ENCODE assay signal across 28 cellular contexts in the genomic region with DNA sequence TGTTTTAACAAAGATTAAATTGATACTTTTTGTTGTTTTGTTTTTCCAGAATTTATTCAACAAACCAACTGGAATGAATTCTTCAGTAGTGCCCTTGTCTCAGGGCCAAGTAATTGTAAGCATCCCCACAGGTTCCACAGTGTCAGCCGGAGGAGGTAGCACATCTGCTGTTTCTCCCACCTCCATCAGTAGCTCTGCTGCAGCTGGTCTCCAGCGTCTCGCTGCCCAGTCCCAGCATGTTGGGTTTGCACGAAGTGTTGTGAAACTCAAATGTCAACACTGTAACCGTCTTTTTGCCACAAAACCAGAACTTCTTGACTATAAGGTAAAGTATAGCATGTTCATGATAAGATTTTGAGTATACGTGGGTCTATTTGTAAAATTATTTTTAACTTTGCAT.
"Had no signal": no experiment of that assay in that cellular context is flagged by ENCODE, and none has a peak within 500 bp of the region (broad histone marks: within the 10 kb centered on the region; RNA-seq: fewer than 3 reads in every experiment).

No MANE protein-coding gene starts in this region.

- DNase-seq: activated CD4-positive, alpha-beta T cell treated with anti-CD3 and anti-CD28 coated beads, Interleukin-2, amount 50 U/mL, for 4 hours; activated CD8-positive, alpha-beta memory T cell treated with anti-CD3 and anti-CD28 coated beads for 24 hours; activated CD8-positive, alpha-beta memory T cell treated with anti-CD3 and anti-CD28 coated beads, Interleukin-2, amount 50 U/mL, for 4 hours; activated naive CD4-positive, alpha-beta T cell; activated T-cell treated with anti-CD3 and anti-CD28 coated beads, Interleukin-2, amount 50 U/mL, for 4 hours; adrenal gland; effector memory CD4-positive, alpha-beta T cell; foreskin melanocyte; immature natural killer cell; naive thymus-derived CD8-positive, alpha-beta T cell; psoas muscle; right cardiac atrium; stimulated activated CD4-positive, alpha-beta T cell treated with anti-CD3 and anti-CD28 coated beads, Interleukin-4, amount 100 ng/mL, for 24 hours; stimulated activated naive CD8-positive, alpha-beta T cell treated with anti-CD3 and anti-CD28 coated beads, Interleukin-15, Interleukin-2, amounts not matched to agents 100 U/mL and 50 U/mL, for 24 hours; upper lobe of left lung; WERI-Rb-1 had no signal

- H3K27me3 Mint-ChIP-seq: activated naive CD8-positive, alpha-beta T cell; central memory CD8-positive, alpha-beta T cell; naive thymus-derived CD8-positive, alpha-beta T cell had no signal

- H3K27me3 ChIP-seq: adrenal gland, breast epithelium, hepatocyte, neural progenitor cell, upper lobe of left lung had no signal

- FAIRE-seq: colon, endothelial cell of umbilical vein had no signal

- H3K27ac ChIP-seq: adrenal gland, breast epithelium, hepatocyte, neural progenitor cell, psoas muscle, upper lobe of left lung, WERI-Rb-1 had no signal

- ATAC-seq: activated T-cell treated with anti-CD3 and anti-CD28 coated beads, Interleukin-2, amount 50 U/mL, for 4 hours; esophagus mucosa; left lobe of liver; naive thymus-derived CD8-positive, alpha-beta T cell; psoas muscle; right cardiac atrium; stimulated activated naive CD8-positive, alpha-beta T cell treated with anti-CD3 and anti-CD28 coated beads, Interleukin-15, Interleukin-2, amounts not matched to agents 100 U/mL and 50 U/mL, for 24 hours had no signal

- H3K27ac Mint-ChIP-seq: activated naive CD8-positive, alpha-beta T cell; activated T-helper 2 cell treated with anti-CD3 and anti-CD28 coated beads, Interferon-gamma antibody, Interleukin-2, Interleukin-4, amounts not matched to agents 10 μg/mL and 5 μg/mL and 100 μg/mL, durations not matched to agents 14 hours and 24 hours and 36 hours; immature natural killer cell; mesothelial cell of epicardium; neural progenitor cell had no signal

- H3K4me1 Mint-ChIP-seq: central memory CD8-positive, alpha-beta T cell; immature natural killer cell; mesothelial cell of epicardium; neural progenitor cell had no signal

- H3K9me3 ChIP-seq: adrenal gland, breast epithelium, psoas muscle, upper lobe of left lung had no signal

- H3K4me1 ChIP-seq: adrenal gland, breast epithelium, psoas muscle, upper lobe of left lung had no signal

- H3K36me3 ChIP-seq: breast epithelium had no signal

- H3K4me3 Mint-ChIP-seq: activated naive CD8-positive, alpha-beta T cell; activated T-cell treated with anti-CD3 and anti-CD28 coated beads, Interleukin-2, amount 50 U/mL, for 4 hours; central memory CD8-positive, alpha-beta T cell; immature natural killer cell; mesothelial cell of epicardium; naive thymus-derived CD8-positive, alpha-beta T cell; neural progenitor cell had no signal

- H3K9me3 Mint-ChIP-seq: activated T-cell treated with anti-CD3 and anti-CD28 coated beads, Interleukin-2, amount 50 U/mL, for 4 hours; activated T-helper 2 cell treated with anti-CD3 and anti-CD28 coated beads, Interferon-gamma antibody, Interleukin-2, Interleukin-4, amounts not matched to agents 10 μg/mL and 5 μg/mL and 100 μg/mL, durations not matched to agents 14 hours and 24 hours and 36 hours; central memory CD8-positive, alpha-beta T cell; immature natural killer cell; naive thymus-derived CD8-positive, alpha-beta T cell; neural progenitor cell had no signal

- H3K4me3 ChIP-seq: adrenal gland, breast epithelium, hepatocyte, lung, neural progenitor cell, psoas muscle, upper lobe of left lung had no signal
